Comparison of ENCODE assay signal across 1 cellular context in genomic region chr9:120839146-120839545, GRCh38.
TF ChIP-seq lines count a peak whose summit lies in the region.

No MANE protein-coding gene starts in this region.

TF ChIP-seq in IMR-90, 13 proteins besides CTCF, POLR2A, EP300 and RAD21:
- TF ChIP-seq ELK1 (IDR thresholded peaks at IDR 0.05; ENCODE audit: borderline replicate concordance, low read depth, low read length) (no peak), NFE2L2 (IDR thresholded peaks at IDR 0.05; ENCODE audit: low read depth, low read length) (no peak), MAFK (IDR thresholded peaks at IDR 0.05; ENCODE audit: low read depth, low read length) (no peak), RFX5 (IDR thresholded peaks at IDR 0.05; ENCODE audit: low read depth, low read length) (no peak), MAZ (IDR thresholded peaks at IDR 0.05; ENCODE audit: borderline replicate concordance, low read depth, low read length) (no peak), BHLHE40 (IDR thresholded peaks at IDR 0.05; ENCODE audit: low read depth, low read length) (no peak), SMC3 (IDR thresholded peaks at IDR 0.05; ENCODE audit: low read depth, low read length) (no peak), USF2 (IDR thresholded peaks at IDR 0.05; ENCODE audit: low read depth, low read length) (no peak), CHD1 (IDR thresholded peaks at IDR 0.05; ENCODE audit: low read depth, low read length) (no peak)
